15 cellular contexts compared by ENCODE assay signal in the genomic region with DNA sequence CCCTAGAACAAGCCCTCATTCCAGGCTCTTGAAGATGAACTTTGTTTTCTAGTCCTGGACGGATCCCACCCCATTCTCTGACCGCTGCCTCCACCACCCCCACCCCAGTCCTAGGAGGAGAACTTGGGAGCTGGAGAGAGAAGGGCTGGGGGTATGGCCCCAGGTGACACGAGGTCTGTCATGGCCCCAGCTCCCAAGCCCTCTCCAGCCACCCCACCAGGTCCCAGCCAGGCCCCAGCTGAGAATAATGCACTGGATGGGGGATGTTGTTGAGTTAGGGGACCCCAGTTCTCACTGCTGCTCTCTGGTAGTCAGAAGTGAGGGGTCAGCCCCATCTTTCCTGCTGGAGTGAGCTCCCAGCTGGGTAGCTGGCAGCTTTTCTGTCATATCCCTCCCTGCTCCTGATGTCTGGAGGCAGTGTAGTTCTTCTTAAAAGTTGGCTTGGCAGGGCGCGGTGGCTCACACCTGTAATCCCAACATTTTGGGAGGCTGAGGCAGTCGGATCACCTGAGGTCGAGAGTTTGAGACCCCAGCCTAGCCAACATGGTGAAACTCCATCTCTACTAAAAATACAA. TPM values are rescaled to one million over a fixed set of nuclear protein-coding genes. Genes with fewer than 3 reads are reported as not detected.
DNase-seq lines count a peak whose midpoint lies in the region; ATAC-seq and TF ChIP-seq lines count a peak whose summit lies in the region.
"Had no signal": no experiment of that assay in that cellular context is flagged by ENCODE, and none has a peak within 500 bp of the region (broad histone marks: within the 10 kb centered on the region; RNA-seq: fewer than 3 reads in every experiment).

No MANE protein-coding gene starts in this region.

- TF ChIP-seq CTCF in HFFc6 (IDR thresholded peaks at IDR 0.05): no peak

- H3K4me1 ChIP-seq in duodenal mucosa (ENCODE audit: control insufficient read depth in 1 of 2, insufficient read depth in 2 of 2, low read length in 2 of 2) (peaks cover 2 to 14% of the 10 kb centered on the region in 2 donors), muscle layer of duodenum (ENCODE audit: control insufficient read depth in 1 of 2, insufficient read depth in 2 of 2, low read length in 2 of 2) (peaks cover 5 to 47% of the 10 kb centered on the region in 2 donors), subcutaneous abdominal adipose tissue (ENCODE audit: control insufficient read depth in 5 of 5, insufficient read depth in 5 of 5, low read length in 5 of 5) (peaks cover 0 to 45% (median 44%) of the 10 kb centered on the region in 5 donors)

- H3K9me3 ChIP-seq in duodenal mucosa (ENCODE audit: control insufficient read depth in 1 of 2, low read length in 2 of 2) (no peaks in the 10 kb centered on the region), muscle layer of duodenum (ENCODE audit: control insufficient read depth in 1 of 2, low read length in 2 of 2) (no peaks in the 10 kb centered on the region), subcutaneous abdominal adipose tissue (ENCODE audit: control insufficient read depth in 5 of 5, low read length in 5 of 5) (no peaks in the 10 kb centered on the region)
- H3K9me3 ChIP-seq: neutrophil had no signal

- peaks cover 5% of the 10 kb centered on the region for H3K9me3 Mint-ChIP-seq in HFFc6
- no peaks in the 10 kb centered on the region for H3K9me3 Mint-ChIP-seq in activated T-cell treated with anti-CD3 and anti-CD28 coated beads, Interleukin-2, amount 50 U/mL, for 72 hours
- H3K9me3 Mint-ChIP-seq: endodermal cell, IgD-negative memory B cell had no signal

- H3K4me3 ChIP-seq in duodenal mucosa (ENCODE audit: low read depth in 1 of 2, low read length in 2 of 2): no peak overlapping the region
- no peak overlapping the region for H3K4me3 ChIP-seq in muscle layer of duodenum (ENCODE audit: low read depth in 1 of 2, low read length in 2 of 2)
- H3K4me3 ChIP-seq in subcutaneous abdominal adipose tissue (ENCODE audit: low read depth in 1 of 5, low read length in 5 of 5): no peak overlapping the region

- H3K36me3 ChIP-seq in duodenal mucosa (ENCODE audit: control insufficient read depth in 1 of 2, insufficient read depth in 2 of 2, low read length in 2 of 2) (no peaks in the 10 kb centered on the region), muscle layer of duodenum (ENCODE audit: control insufficient read depth in 1 of 2, insufficient read depth in 2 of 2, low read length in 2 of 2) (peaks cover 0 to 10% of the 10 kb centered on the region in 2 donors), subcutaneous abdominal adipose tissue (ENCODE audit: control insufficient read depth in 5 of 5, insufficient read depth in 5 of 5, low read length in 5 of 5) (no peaks in the 10 kb centered on the region)
- H3K36me3 ChIP-seq: neutrophil had no signal

- H3K27me3 ChIP-seq in duodenal mucosa (ENCODE audit: control insufficient read depth in 1 of 2, insufficient read depth in 2 of 2, low read length in 2 of 2) (peaks cover 36 to 39% of the 10 kb centered on the region in 2 donors), muscle layer of duodenum (ENCODE audit: low read depth, low read length) (peaks cover 6% of the 10 kb centered on the region), subcutaneous abdominal adipose tissue (ENCODE audit: control insufficient read depth in 5 of 5, insufficient read depth in 4 of 5, low read length in 5 of 5) (peaks cover 28 to 65% (median 61%) of the 10 kb centered on the region in 5 donors)

- peaks cover 95% of the 10 kb centered on the region for H3K4me1 Mint-ChIP-seq in HFFc6 (ENCODE audit: low read depth)
- peaks cover 5% of the 10 kb centered on the region for H3K4me1 Mint-ChIP-seq in activated T-cell treated with anti-CD3 and anti-CD28 coated beads, Interleukin-2, amount 50 U/mL, for 72 hours (ENCODE audit: low read depth)

- H3K9ac ChIP-seq in duodenal mucosa (ENCODE audit: low read depth in 1 of 2, low read length in 2 of 2) (no peak overlapping the region), subcutaneous abdominal adipose tissue (ENCODE audit: low read length in 5 of 5) (no peak overlapping the region)

- peaks cover 5% of the 10 kb centered on the region for H3K36me3 Mint-ChIP-seq in HFFc6 (ENCODE audit: low read depth)
- H3K36me3 Mint-ChIP-seq in activated T-cell treated with anti-CD3 and anti-CD28 coated beads, Interleukin-2, amount 50 U/mL, for 72 hours (ENCODE audit: insufficient read depth in 2 of 2): no peaks in the 10 kb centered on the region

- H3K4me3 Mint-ChIP-seq in HFFc6: peak overlapping the region; percentile 82
- no peak overlapping the region for H3K4me3 Mint-ChIP-seq in activated T-cell treated with anti-CD3 and anti-CD28 coated beads, Interleukin-2, amount 50 U/mL, for 72 hours

- H3K27me3 Mint-ChIP-seq in HFFc6 (ENCODE audit: insufficient read depth): peaks cover 11% of the 10 kb centered on the region
- H3K27me3 Mint-ChIP-seq in activated T-cell treated with anti-CD3 and anti-CD28 coated beads, Interleukin-2, amount 50 U/mL, for 72 hours (ENCODE audit: low read depth): peaks cover 65% of the 10 kb centered on the region

- no peak for DNase-seq in HFFc6
- DNase-seq in activated T-cell treated with anti-CD3 and anti-CD28 coated beads, Interleukin-2, amount 50 U/mL, for 72 hours: no peak
- no peak for DNase-seq in T-helper 2 cell
- no peak for DNase-seq in activated CD8-positive, alpha-beta memory T cell treated with anti-CD3 and anti-CD28 coated beads for 24 hours
- DNase-seq: activated CD4-positive, alpha-beta T cell treated with anti-CD3 and anti-CD28 coated beads for 4 hours; endodermal cell; glutamatergic neuron; kidney glomerular epithelial cell; OCI-M1 had no signal

- H3K27ac ChIP-seq in duodenal mucosa (ENCODE audit: low read depth, low read length) (peak overlapping the region; percentile 10), muscle layer of duodenum (ENCODE audit: low read length) (peak overlapping the region; percentile 27), subcutaneous abdominal adipose tissue (ENCODE audit: low read depth, low read length) (peak overlapping the region; percentile 30)
- H3K27ac ChIP-seq: C4-2B, neutrophil had no signal

- no peak for ATAC-seq in activated T-cell treated with anti-CD3 and anti-CD28 coated beads, Interleukin-2, amount 50 U/mL, for 72 hours (replicated peaks in 1 of 2)

- H3K27ac Mint-ChIP-seq in HFFc6: peak overlapping the region; percentile 100
- H3K27ac Mint-ChIP-seq in activated T-cell treated with anti-CD3 and anti-CD28 coated beads, Interleukin-2, amount 50 U/mL, for 72 hours: no peak overlapping the region
- H3K27ac Mint-ChIP-seq: endodermal cell had no signal

RNA-seq across cellular contexts. Expression of a gene that starts 4.6 kb away (rescaled TPM):
- 1,000 to 10,000 TPM; 4,948 to 7,804 (median 5,240) TPM for total RNA-seq in HFFc6 (2021; fragmentation: NEBNext Ultra II Directional; extraction: Animal tissue kit (Norgen Biotek cat#: 25700))
- 10 to 100 TPM in 1 of 2 donors, 1 to 10 TPM in 1; 9.8 to 10.3 TPM for total RNA-seq in activated T-cell treated with anti-CD3 and anti-CD28 coated beads, Interleukin-2, amount 50 U/mL, for 72 hours

RNA-seq across cellular contexts. Expression of a gene that starts 40.2 kb away (rescaled TPM):
- under 1 TPM; 0.28 to 0.91 (median 0.76) TPM for total RNA-seq in HFFc6 (2021; fragmentation: NEBNext Ultra II Directional; extraction: Animal tissue kit (Norgen Biotek cat#: 25700))
- 1 to 10 TPM; 1.7 to 2.3 TPM for total RNA-seq in activated T-cell treated with anti-CD3 and anti-CD28 coated beads, Interleukin-2, amount 50 U/mL, for 72 hours

RNA-seq across cellular contexts. Expression of a gene that starts 55.5 kb away (rescaled TPM):
- 10 to 100 TPM; 66.4 to 78.5 (median 68.7) TPM for total RNA-seq in HFFc6 (2021; fragmentation: NEBNext Ultra II Directional; extraction: Animal tissue kit (Norgen Biotek cat#: 25700))
- 100 to 1,000 TPM; 111 to 128 TPM for total RNA-seq in activated T-cell treated with anti-CD3 and anti-CD28 coated beads, Interleukin-2, amount 50 U/mL, for 72 hours

Comparison
In these comparisons a context has a peak if more than half of its experiments do, and no peak if none do; other contexts are left out.
1. RNA of a gene that starts 4.6 kb away (total RNA-seq): 4,948 to 7,804 TPM in HFFc6; 9.8 to 10.3 TPM in activated T-cell treated with anti-CD3 and anti-CD28 coated beads, Interleukin-2, amount 50 U/mL, for 72 hours; every median in the first group is over 100 times any median in the second.
2. Peak in every context shown above with its lines, with median percentiles within 50 percentile points of each other: H3K27ac ChIP-seq.